8 cellular contexts compared by ENCODE assay signal in the genomic region with DNA sequence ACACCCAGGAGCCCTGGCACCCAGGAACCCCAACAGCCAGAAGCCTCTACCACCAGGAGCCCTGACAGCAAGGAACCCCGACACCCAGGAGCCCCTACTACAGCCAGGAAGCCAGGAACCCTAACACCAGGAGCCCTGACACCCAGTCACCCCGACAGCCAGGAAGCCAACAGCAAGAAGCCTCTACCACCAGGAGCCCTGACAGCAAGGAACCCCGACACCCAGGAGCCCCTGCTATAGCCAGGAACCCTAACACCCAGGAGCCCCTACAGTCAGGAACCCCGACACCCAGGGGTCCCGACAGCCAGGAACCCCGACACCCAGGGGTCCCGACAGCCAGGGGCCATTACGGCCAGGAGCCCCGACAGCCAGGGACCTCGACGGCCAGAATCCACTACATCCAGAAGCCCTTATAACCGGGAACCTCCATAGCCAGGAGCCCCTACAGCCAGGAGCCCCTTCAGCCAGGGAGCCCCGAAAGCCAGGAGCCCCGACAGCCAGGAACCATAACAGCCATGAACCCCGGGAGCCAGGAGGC. TPM values are rescaled to one million over a fixed set of nuclear protein-coding genes. Genes with fewer than 3 reads are reported as not detected.
DNase-seq lines count a peak whose midpoint lies in the region; ATAC-seq, FAIRE-seq and TF ChIP-seq lines count a peak whose summit lies in the region.

No MANE protein-coding gene starts in this region.

- peak overlapping the region; percentile 93 for H2AFZ ChIP-seq in mammary epithelial cell (ENCODE audit: low read depth, low read length)

- H3K27me3 ChIP-seq in mammary epithelial cell (ENCODE audit: insufficient read depth, low read length) (no peaks in the 10 kb centered on the region), mucosa of rectum (ENCODE audit: control insufficient read depth in 2 of 2, insufficient read depth in 2 of 2, low read length in 2 of 2) (no peaks in the 10 kb centered on the region)

- H3K4me3 ChIP-seq in mammary epithelial cell (replicated peaks in 1 of 3; ENCODE audit: insufficient read depth in 1 of 3, low read depth in 2 of 3, low read length in 3 of 3) = peak overlapping the region; percentile 60 to 80 (median 76)
- H3K4me3 ChIP-seq in mucosa of rectum (ENCODE audit: low read length in 2 of 2) = peak overlapping the region; percentile 83 to 87

- no peak for DNase-seq in mammary epithelial cell
- DNase-seq in germinal center (ENCODE audit: low spot score) = no peak
- no peak for DNase-seq in iPS-NIHi11 (ENCODE audit: low spot score)
- DNase-seq in urothelium cell line (ENCODE audit: low spot score) = no peak

- FAIRE-seq in urothelium cell line (lab: Jason Lieb, UNC) = no peak

- 0% methylated on average over 2 of the region's 15 CpGs for WGBS in mammary epithelial cell (ENCODE audit: low coverage, missing lambda C conversion rate)

- in situ Hi-C loops in mammary epithelial cell (cut with MboI; ENCODE audit: low sequenced_read_pairs in 2 of 2) = loop anchor here in 1 of 2 donors (25.0 kb wide), 1 partner anchor 1498 kb away; no protein-coding TSS in a partner anchor

- peak overlapping the region; percentile 99 for H3K4me2 ChIP-seq in mammary epithelial cell (ENCODE audit: insufficient read depth, low read depth, low read length)

- H3K27ac ChIP-seq in mammary epithelial cell (ENCODE audit: insufficient read depth, low read depth, low read length) (peak overlapping the region; percentile 88), mucosa of rectum (ENCODE audit: low read depth in 2 of 2, low read length in 2 of 2) (peak overlapping the region; percentile 42 to 65)

- H4K20me1 ChIP-seq in mammary epithelial cell (ENCODE audit: insufficient read depth, low read length) = peaks cover 4% of the 10 kb centered on the region

- intact Hi-C loops in mammary epithelial cell (cut with micrococcal nuclease) = loop anchor here (1.0 kb wide), 1 partner anchor 25 kb away; a partner anchor contains a TSS

- H3K79me2 ChIP-seq in mammary epithelial cell (ENCODE audit: insufficient read depth, low read length) = peaks cover 45% of the 10 kb centered on the region

- BruUV-seq in mammary epithelial cell (replicated peaks; lab: Mats Ljungman, UMichigan) = no TSS peak

- ATAC-seq in GM18870 (IDR thresholded peaks at IDR 0.05; ENCODE audit: unreplicated experiment) = peak; percentile 16
- ATAC-seq in HG03457 (IDR thresholded peaks at IDR 0.05; ENCODE audit: unreplicated experiment) = peak; percentile 10
- no peak for ATAC-seq in esophagus mucosa

- peak overlapping the region; percentile 89 for H3K9ac ChIP-seq in mammary epithelial cell (ENCODE audit: insufficient read depth, low read length)
- peak overlapping the region; percentile 63 to 89 for H3K9ac ChIP-seq in mucosa of rectum (ENCODE audit: low read depth in 1 of 2, low read length in 2 of 2)

- dilution Hi-C loops in mammary epithelial cell (cut with HindIII; ENCODE audit: low sequenced_read_pairs) = no loop called here

- H3K9me3 ChIP-seq in mammary epithelial cell (replicated peaks; ENCODE audit: insufficient read depth, low read length) (no peaks in the 10 kb centered on the region), mucosa of rectum (ENCODE audit: control insufficient read depth in 2 of 2, low read length in 2 of 2) (no peaks in the 10 kb centered on the region)

- TF ChIP-seq CTCF in mammary epithelial cell (conservative IDR thresholded peaks at IDR 0.05 in 1 of 2, IDR thresholded peaks at IDR 0.05 in 1 of 2; ENCODE audit: extremely low read depth in 1 of 2, insufficient read depth in 1 of 2, low read depth in 1 of 2, low read length in 2 of 2) = no peak

- H3K36me3 ChIP-seq in mammary epithelial cell (ENCODE audit: insufficient read depth, low read length) (no peaks in the 10 kb centered on the region), mucosa of rectum (ENCODE audit: control insufficient read depth in 2 of 2, insufficient read depth in 2 of 2, low read length in 2 of 2) (no peaks in the 10 kb centered on the region)

- CTCF ChIA-PET in mammary epithelial cell (lab: Charles Lee; ENCODE audit: low non-redundant PET) = no interaction called here

- peaks cover 28% of the 10 kb centered on the region for H3K4me1 ChIP-seq in mammary epithelial cell (ENCODE audit: insufficient read depth, low read length)
- H3K4me1 ChIP-seq in mucosa of rectum (ENCODE audit: control insufficient read depth in 2 of 2, insufficient read depth in 2 of 2, low read length in 2 of 2) = peaks cover 20 to 22% of the 10 kb centered on the region in 2 donors

RNA-seq across cellular contexts. Expression of a gene that starts 0.4 kb away (rescaled TPM):
- total RNA-seq in mammary epithelial cell (100 to 1,000 TPM in 1 of 2 donors, 10 to 100 TPM in 1; 77.8 to 151 TPM), esophagus mucosa (109 TPM)
- 123 TPM for polyA plus RNA-seq in mammary epithelial cell
- 56.3 TPM for polyA minus RNA-seq in mammary epithelial cell

RNA-seq across cellular contexts. Expression of a gene that starts 25.1 kb away (rescaled TPM):
- total RNA-seq in mammary epithelial cell (1 to 10 TPM; 1.3 to 2.4 TPM), esophagus mucosa (3.3 TPM)
- 0.69 TPM for polyA plus RNA-seq in mammary epithelial cell
- not detected for polyA minus RNA-seq in mammary epithelial cell
